9 cellular contexts compared by ENCODE assay signal in the genomic region with DNA sequence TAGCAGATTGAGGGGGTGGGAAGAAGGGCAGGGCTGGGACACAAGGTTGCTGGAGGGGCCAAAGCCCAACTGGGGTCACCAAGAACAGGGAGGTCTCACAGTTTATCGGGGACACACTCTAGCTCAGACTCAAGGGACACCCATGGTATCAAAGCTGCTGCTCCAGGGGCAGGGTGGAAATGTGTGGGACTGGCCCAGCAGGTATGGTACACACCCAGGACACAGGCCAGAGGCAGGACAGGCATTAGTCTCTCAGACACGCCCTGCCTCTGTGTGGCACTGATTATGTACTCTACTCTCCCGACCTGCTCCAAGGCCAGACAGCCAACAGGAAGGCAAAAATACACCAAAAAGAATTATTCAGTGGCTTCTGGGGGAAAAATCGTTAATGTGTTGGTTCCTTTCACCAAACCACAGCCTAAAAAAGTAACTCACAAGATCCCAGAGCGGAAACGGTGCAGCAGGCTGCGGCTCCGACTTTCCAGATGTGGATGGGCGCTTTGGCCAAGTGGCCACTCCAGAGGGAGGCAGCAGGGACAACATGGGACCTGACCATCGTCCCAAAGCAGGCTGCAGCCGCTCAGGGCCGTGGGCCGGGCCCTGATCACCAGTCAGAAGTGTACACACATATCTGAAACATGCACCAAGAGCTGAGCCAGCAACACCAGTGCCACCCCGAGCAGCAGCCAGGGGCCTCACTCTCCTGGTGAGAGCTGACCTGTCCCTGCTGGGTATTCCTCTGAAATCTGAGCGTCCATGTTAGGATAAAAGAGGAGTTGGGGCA. TPM values are rescaled to one million over a fixed set of nuclear protein-coding genes. Genes with fewer than 3 reads are reported as not detected.
A peak's percentile ranks its signal among the peaks of the same experiment; 100 is the strongest.
DNase-seq lines count a peak whose midpoint lies in the region; ATAC-seq, FAIRE-seq and TF ChIP-seq lines count a peak whose summit lies in the region.
"Had no signal": no experiment of that assay in that cellular context is flagged by ENCODE, and none has a peak within 500 bp of the region (broad histone marks: within the 10 kb centered on the region; RNA-seq: fewer than 3 reads in every experiment).

No MANE protein-coding gene starts in this region.

- peak; percentile 94 for FAIRE-seq in bronchial epithelial cell (lab: Jason Lieb, UNC)

- peaks cover 24% of the 10 kb centered on the region for H3K4me1 Mint-ChIP-seq in neural progenitor cell

- H3K9ac ChIP-seq in KMS-11: no peak overlapping the region
- no peak overlapping the region for H3K9ac ChIP-seq in neural progenitor cell
- H3K9ac ChIP-seq in MM.1S (ENCODE audit: low read length): no peak overlapping the region

- 0 out of 2 replicates have a peak, but pooled peaks cover 9% of the 10 kb centered on the region for H4K20me1 ChIP-seq in KMS-11 (ENCODE audit: insufficient read depth)
- peaks cover 37% of the 10 kb centered on the region for H4K20me1 ChIP-seq in neural progenitor cell (ENCODE audit: low read depth)
- no peaks in the 10 kb centered on the region for H4K20me1 ChIP-seq in MM.1S (ENCODE audit: insufficient read depth, low read length)

- H3K9me3 ChIP-seq in neural progenitor cell (ENCODE audit: low read depth): no peaks in the 10 kb centered on the region
- H3K9me3 ChIP-seq in MM.1S (replicated peaks; ENCODE audit: insufficient read depth, low read length): no peaks in the 10 kb centered on the region
- H3K9me3 ChIP-seq: thyroid gland had no signal

- H3K4me3 ChIP-seq in KMS-11 (IDR thresholded peaks at IDR 0.05; ENCODE audit: insufficient read depth, low read depth, low read length) (no peak overlapping the region), bronchial epithelial cell (ENCODE audit: low read depth, low read length) (no peak overlapping the region), neural progenitor cell (no peak overlapping the region), MM.1S (ENCODE audit: low read length) (no peak overlapping the region)

- peak overlapping the region; percentile 89 for H3K4me3 Mint-ChIP-seq in neural progenitor cell

- peak overlapping the region; percentile 72; the same call in 1 of the 2 replicates for H3K4me2 ChIP-seq in KMS-11
- no peak overlapping the region for H3K4me2 ChIP-seq in neural progenitor cell
- no peak overlapping the region for H3K4me2 ChIP-seq in MM.1S (ENCODE audit: low read depth, low read length)

- H3K27me3 ChIP-seq in KMS-11 (ENCODE audit: insufficient read depth, low read depth): no peaks in the 10 kb centered on the region
- H3K27me3 ChIP-seq in bronchial epithelial cell (ENCODE audit: control insufficient read depth, insufficient read depth, low read length): no peaks in the 10 kb centered on the region
- H3K27me3 ChIP-seq in neural progenitor cell: no peaks in the 10 kb centered on the region
- H3K27me3 ChIP-seq in MM.1S (replicated peaks; ENCODE audit: insufficient read depth, low read length): no peaks in the 10 kb centered on the region
- H3K27me3 ChIP-seq: thyroid gland had no signal

- no peaks in the 10 kb centered on the region for H3K9me3 Mint-ChIP-seq in neural progenitor cell

- H3K79me2 ChIP-seq in KMS-11 (ENCODE audit: insufficient read depth, low read depth): peaks cover 75% of the 10 kb centered on the region
- H3K79me2 ChIP-seq in neural progenitor cell (ENCODE audit: low read depth): peaks cover 53% of the 10 kb centered on the region
- H3K79me2 ChIP-seq in MM.1S (ENCODE audit: low read length): peaks cover 80% of the 10 kb centered on the region

- peaks cover 2% of the 10 kb centered on the region for H3K27me3 Mint-ChIP-seq in neural progenitor cell (ENCODE audit: insufficient read depth, low read depth)

- H3F3A ChIP-seq in neural progenitor cell (ENCODE audit: low read depth): peaks cover 32% of the 10 kb centered on the region
- H3F3A ChIP-seq in MM.1S (ENCODE audit: insufficient read depth, low read length): peaks cover 17% of the 10 kb centered on the region; the same call in 1 of the 2 replicates

- no peaks in the 10 kb centered on the region for H3K9me2 ChIP-seq in MM.1S (replicated peaks; ENCODE audit: insufficient read depth, low read length)

- H3K27ac ChIP-seq in KMS-11: no peak overlapping the region
- no peak overlapping the region for H3K27ac ChIP-seq in neural progenitor cell
- no peak overlapping the region for H3K27ac ChIP-seq in MM.1S (ENCODE audit: low read length)

- H3K36me3 ChIP-seq in KMS-11 (ENCODE audit: insufficient read depth) (peaks cover 14% of the 10 kb centered on the region; the same call in 1 of the 2 replicates), bronchial epithelial cell (ENCODE audit: control insufficient read depth, insufficient read depth, low read length) (peaks cover 35% of the 10 kb centered on the region), neural progenitor cell (no peaks in the 10 kb centered on the region), MM.1S (replicated peaks; ENCODE audit: insufficient read depth, low read length) (peaks cover 6% of the 10 kb centered on the region; the same call in 1 of the 2 replicates)

- no peak overlapping the region for H3K27ac Mint-ChIP-seq in neural progenitor cell

- no peak for ATAC-seq in HG03108 (IDR thresholded peaks at IDR 0.05; ENCODE audit: unreplicated experiment)
- ATAC-seq in GM21515 (IDR thresholded peaks at IDR 0.05; ENCODE audit: unreplicated experiment): no peak

- H2AFZ ChIP-seq in KMS-11 (ENCODE audit: low read depth) (no peak overlapping the region), neural progenitor cell (replicated peaks) (no peak overlapping the region), MM.1S (ENCODE audit: low read length) (no peak overlapping the region)

- H3K4me1 ChIP-seq in KMS-11 (ENCODE audit: low read depth, poor library complexity, severe bottlenecking) (peaks cover 54% of the 10 kb centered on the region), neural progenitor cell (peaks cover 22% of the 10 kb centered on the region), MM.1S (ENCODE audit: low read length) (peaks cover 5% of the 10 kb centered on the region)

- TF ChIP-seq CTCF in KMS-11 (conservative IDR thresholded peaks at IDR 0.05; ENCODE audit: low read depth, low read length) (no peak), bronchial epithelial cell (IDR thresholded peaks at IDR 0.05; ENCODE audit: insufficient read depth, low read length, severe bottlenecking) (no peak), neural progenitor cell (IDR thresholded peaks at IDR 0.05) (no peak), MM.1S (IDR thresholded peaks at IDR 0.05; ENCODE audit: low read length) (no peak)

- DNase-seq in GF-D8 (lab: John Stamatoyannopoulos, UW): peak; percentile 58
- no peak for DNase-seq in bronchial epithelial cell (ENCODE audit: low read depth)
- DNase-seq in neural progenitor cell (ENCODE audit: low spot score): no peak
- no peak for DNase-seq in MM.1S
- no peak for DNase-seq in iPS-NIHi7 (ENCODE audit: extremely low spot score)

- H3K36me3 Mint-ChIP-seq in neural progenitor cell: peaks cover 7% of the 10 kb centered on the region

RNA-seq across cellular contexts. Expression of a gene that starts 1.0 kb away (rescaled TPM):
- total RNA-seq in bronchial epithelial cell (48.4 and 62.2 TPM in 2 replicates), neural progenitor cell (ENCODE audit: low replicate concordance) (5.1 and 15.2 TPM in 2 replicates)

RNA-seq across cellular contexts. Expression of a gene that starts 7.8 kb away (rescaled TPM):
- total RNA-seq in bronchial epithelial cell (16.5 and 29.5 TPM in 2 replicates), neural progenitor cell (ENCODE audit: low replicate concordance) (6.8 and 17.0 TPM in 2 replicates)

RNA-seq across cellular contexts. Expression of a gene that starts 8.6 kb away (rescaled TPM):
- total RNA-seq in bronchial epithelial cell (16.8 and 19.6 TPM in 2 replicates), neural progenitor cell (ENCODE audit: low replicate concordance) (8.1 and 12.9 TPM in 2 replicates)

RNA-seq across cellular contexts. Expression of a gene that starts 16.9 kb away (rescaled TPM):
- total RNA-seq in bronchial epithelial cell (0.26 and 0.51 TPM in 2 replicates), neural progenitor cell (ENCODE audit: low replicate concordance) (2.8 TPM in 1 of 2 replicates, not detected in the other)

RNA-seq across cellular contexts. Expression of a gene that starts 18.1 kb away (rescaled TPM):
- total RNA-seq in bronchial epithelial cell (152 and 178 TPM in 2 replicates), neural progenitor cell (ENCODE audit: low replicate concordance) (32.6 and 72.2 TPM in 2 replicates)
